1 cellular context compared by ENCODE assay signal in the genomic region with DNA sequence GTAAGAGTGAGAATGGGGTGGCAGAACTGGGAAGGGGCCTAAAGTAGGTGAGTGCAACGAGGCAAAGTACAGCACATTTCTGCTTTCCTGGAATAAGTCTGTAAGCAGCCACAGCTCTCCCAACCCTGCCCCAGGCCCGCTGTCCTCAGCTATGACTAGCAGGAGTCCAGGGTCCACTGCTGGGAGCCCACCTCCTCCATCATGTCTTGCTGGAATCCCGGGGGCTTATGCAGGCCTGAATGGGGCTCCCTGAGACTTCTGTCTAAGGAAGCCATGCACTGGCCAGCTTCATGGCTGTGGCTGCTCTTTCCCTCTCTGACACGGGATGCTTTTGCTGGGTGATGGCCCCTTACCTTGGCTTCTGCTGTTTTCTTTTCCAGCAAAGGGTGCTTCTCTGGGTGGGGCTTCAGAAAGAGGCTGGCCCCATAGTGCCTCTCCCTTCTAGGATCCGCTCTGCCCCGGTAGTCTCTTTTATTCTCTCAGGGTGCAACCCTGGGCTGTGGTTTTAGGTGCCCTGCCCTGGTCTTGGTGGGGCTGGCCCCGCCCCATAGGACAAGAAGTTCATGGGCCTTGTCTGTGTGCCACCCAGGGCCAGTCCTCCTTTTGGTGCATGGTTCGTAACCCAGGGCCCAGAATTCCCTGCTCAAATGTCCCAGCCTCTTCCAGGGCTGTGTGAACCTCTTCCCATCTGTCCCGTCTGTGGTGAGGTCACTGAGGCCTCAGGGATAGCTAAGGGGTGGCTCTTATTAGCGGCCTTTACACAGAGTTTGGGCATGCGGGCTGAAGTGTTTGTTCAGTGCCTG.
TF ChIP-seq lines count a peak whose summit lies in the region.

No MANE protein-coding gene starts in this region.

TF ChIP-seq in HepG2, 621 proteins besides CTCF, POLR2A, EP300 and RAD21 (continued from another document and continues in another):
- TF ChIP-seq ZNF709 (CRISPR knock-in tag; IDR thresholded peaks at IDR 0.05) = no peak
- no peak for TF ChIP-seq ZNF749 (CRISPR knock-in tag; IDR thresholded peaks at IDR 0.05; ENCODE audit: borderline replicate concordance)
- TF ChIP-seq ZNF672 (CRISPR knock-in tag; IDR thresholded peaks at IDR 0.05) = no peak
- TF ChIP-seq ZFP82 (CRISPR knock-in tag; IDR thresholded peaks at IDR 0.05; ENCODE audit: borderline replicate concordance) = no peak
- no peak for TF ChIP-seq SNRNP70 (IDR thresholded peaks at IDR 0.05; ENCODE audit: low read depth, low read length)
- peak; percentile 46 for TF ChIP-seq SP5 (CRISPR knock-in tag; IDR thresholded peaks at IDR 0.05; ENCODE audit: borderline replicate concordance, low read depth)
- TF ChIP-seq, protein P1, sequence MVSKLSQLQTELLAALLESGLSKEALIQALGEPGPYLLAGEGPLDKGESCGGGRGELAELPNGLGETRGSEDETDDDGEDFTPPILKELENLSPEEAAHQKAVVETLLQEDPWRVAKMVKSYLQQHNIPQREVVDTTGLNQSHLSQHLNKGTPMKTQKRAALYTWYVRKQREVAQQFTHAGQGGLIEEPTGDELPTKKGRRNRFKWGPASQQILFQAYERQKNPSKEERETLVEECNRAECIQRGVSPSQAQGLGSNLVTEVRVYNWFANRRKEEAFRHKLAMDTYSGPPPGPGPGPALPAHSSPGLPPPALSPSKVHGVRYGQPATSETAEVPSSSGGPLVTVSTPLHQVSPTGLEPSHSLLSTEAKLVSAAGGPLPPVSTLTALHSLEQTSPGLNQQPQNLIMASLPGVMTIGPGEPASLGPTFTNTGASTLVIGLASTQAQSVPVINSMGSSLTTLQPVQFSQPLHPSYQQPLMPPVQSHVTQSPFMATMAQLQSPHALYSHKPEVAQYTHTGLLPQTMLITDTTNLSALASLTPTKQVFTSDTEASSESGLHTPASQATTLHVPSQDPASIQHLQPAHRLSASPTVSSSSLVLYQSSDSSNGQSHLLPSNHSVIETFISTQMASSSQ (IDR thresholded peaks at IDR 0.05; ENCODE audit: low read depth) = no peak
- TF ChIP-seq, protein P1 (CRISPR knock-in tag; IDR thresholded peaks at IDR 0.05; ENCODE audit: borderline replicate concordance) = peak; percentile 50; the same call in 1 of the 2 replicates
- TF ChIP-seq, protein P2, sequence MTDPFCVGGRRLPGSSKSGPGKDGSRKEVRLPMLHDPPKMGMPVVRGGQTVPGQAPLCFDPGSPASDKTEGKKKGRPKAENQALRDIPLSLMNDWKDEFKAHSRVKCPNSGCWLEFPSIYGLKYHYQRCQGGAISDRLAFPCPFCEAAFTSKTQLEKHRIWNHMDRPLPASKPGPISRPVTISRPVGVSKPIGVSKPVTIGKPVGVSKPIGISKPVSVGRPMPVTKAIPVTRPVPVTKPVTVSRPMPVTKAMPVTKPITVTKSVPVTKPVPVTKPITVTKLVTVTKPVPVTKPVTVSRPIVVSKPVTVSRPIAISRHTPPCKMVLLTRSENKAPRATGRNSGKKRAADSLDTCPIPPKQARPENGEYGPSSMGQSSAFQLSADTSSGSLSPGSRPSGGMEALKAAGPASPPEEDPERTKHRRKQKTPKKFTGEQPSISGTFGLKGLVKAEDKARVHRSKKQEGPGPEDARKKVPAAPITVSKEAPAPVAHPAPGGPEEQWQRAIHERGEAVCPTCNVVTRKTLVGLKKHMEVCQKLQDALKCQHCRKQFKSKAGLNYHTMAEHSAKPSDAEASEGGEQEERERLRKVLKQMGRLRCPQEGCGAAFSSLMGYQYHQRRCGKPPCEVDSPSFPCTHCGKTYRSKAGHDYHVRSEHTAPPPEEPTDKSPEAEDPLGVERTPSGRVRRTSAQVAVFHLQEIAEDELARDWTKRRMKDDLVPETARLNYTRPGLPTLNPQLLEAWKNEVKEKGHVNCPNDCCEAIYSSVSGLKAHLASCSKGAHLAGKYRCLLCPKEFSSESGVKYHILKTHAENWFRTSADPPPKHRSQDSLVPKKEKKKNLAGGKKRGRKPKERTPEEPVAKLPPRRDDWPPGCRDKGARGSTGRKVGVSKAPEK (CRISPR knock-in tag; IDR thresholded peaks at IDR 0.05; ENCODE audit: borderline replicate concordance) = no peak; the same call in 1 of the 2 replicates
- TF ChIP-seq, protein P3, sequence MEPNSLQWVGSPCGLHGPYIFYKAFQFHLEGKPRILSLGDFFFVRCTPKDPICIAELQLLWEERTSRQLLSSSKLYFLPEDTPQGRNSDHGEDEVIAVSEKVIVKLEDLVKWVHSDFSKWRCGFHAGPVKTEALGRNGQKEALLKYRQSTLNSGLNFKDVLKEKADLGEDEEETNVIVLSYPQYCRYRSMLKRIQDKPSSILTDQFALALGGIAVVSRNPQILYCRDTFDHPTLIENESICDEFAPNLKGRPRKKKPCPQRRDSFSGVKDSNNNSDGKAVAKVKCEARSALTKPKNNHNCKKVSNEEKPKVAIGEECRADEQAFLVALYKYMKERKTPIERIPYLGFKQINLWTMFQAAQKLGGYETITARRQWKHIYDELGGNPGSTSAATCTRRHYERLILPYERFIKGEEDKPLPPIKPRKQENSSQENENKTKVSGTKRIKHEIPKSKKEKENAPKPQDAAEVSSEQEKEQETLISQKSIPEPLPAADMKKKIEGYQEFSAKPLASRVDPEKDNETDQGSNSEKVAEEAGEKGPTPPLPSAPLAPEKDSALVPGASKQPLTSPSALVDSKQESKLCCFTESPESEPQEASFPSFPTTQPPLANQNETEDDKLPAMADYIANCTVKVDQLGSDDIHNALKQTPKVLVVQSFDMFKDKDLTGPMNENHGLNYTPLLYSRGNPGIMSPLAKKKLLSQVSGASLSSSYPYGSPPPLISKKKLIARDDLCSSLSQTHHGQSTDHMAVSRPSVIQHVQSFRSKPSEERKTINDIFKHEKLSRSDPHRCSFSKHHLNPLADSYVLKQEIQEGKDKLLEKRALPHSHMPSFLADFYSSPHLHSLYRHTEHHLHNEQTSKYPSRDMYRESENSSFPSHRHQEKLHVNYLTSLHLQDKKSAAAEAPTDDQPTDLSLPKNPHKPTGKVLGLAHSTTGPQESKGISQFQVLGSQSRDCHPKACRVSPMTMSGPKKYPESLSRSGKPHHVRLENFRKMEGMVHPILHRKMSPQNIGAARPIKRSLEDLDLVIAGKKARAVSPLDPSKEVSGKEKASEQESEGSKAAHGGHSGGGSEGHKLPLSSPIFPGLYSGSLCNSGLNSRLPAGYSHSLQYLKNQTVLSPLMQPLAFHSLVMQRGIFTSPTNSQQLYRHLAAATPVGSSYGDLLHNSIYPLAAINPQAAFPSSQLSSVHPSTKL (CRISPR knock-in tag; IDR thresholded peaks at IDR 0.05) = peak; percentile 70
- no peak for TF ChIP-seq MXI1 (IDR thresholded peaks at IDR 0.05; ENCODE audit: borderline replicate concordance, low read depth, low read length)
- TF ChIP-seq, protein P4, sequence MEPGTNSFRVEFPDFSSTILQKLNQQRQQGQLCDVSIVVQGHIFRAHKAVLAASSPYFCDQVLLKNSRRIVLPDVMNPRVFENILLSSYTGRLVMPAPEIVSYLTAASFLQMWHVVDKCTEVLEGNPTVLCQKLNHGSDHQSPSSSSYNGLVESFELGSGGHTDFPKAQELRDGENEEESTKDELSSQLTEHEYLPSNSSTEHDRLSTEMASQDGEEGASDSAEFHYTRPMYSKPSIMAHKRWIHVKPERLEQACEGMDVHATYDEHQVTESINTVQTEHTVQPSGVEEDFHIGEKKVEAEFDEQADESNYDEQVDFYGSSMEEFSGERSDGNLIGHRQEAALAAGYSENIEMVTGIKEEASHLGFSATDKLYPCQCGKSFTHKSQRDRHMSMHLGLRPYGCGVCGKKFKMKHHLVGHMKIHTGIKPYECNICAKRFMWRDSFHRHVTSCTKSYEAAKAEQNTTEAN (CRISPR knock-in tag; conservative IDR thresholded peaks at IDR 0.05) = peak; percentile 23; the same call in 1 of the 2 replicates
- no peak for TF ChIP-seq FOXP1 (IDR thresholded peaks at IDR 0.05)
- TF ChIP-seq FOXP1 (CRISPR knock-in tag; IDR thresholded peaks at IDR 0.05) = no peak
- TF ChIP-seq, protein P5, sequence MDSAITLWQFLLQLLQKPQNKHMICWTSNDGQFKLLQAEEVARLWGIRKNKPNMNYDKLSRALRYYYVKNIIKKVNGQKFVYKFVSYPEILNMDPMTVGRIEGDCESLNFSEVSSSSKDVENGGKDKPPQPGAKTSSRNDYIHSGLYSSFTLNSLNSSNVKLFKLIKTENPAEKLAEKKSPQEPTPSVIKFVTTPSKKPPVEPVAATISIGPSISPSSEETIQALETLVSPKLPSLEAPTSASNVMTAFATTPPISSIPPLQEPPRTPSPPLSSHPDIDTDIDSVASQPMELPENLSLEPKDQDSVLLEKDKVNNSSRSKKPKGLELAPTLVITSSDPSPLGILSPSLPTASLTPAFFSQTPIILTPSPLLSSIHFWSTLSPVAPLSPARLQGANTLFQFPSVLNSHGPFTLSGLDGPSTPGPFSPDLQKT (CRISPR knock-in tag; IDR thresholded peaks at IDR 0.05; ENCODE audit: borderline replicate concordance) = no peak
- TF ChIP-seq FLYWCH1 (CRISPR knock-in tag; IDR thresholded peaks at IDR 0.05) = no peak
- TF ChIP-seq HNRNPK (IDR thresholded peaks at IDR 0.05; ENCODE audit: low read depth, low read length, poor library complexity, severe bottlenecking) = no peak
- no peak for TF ChIP-seq ZBTB1 (CRISPR knock-in tag; IDR thresholded peaks at IDR 0.05; ENCODE audit: borderline replicate concordance)
- TF ChIP-seq NFATC3 (CRISPR knock-in tag; IDR thresholded peaks at IDR 0.05) = no peak
- TF ChIP-seq ZNF34 (CRISPR knock-in tag; IDR thresholded peaks at IDR 0.05; ENCODE audit: borderline replicate concordance) = no peak
- no peak for TF ChIP-seq ZNF253 (CRISPR knock-in tag; IDR thresholded peaks at IDR 0.05; ENCODE audit: borderline replicate concordance)
- no peak for TF ChIP-seq REPIN1 (CRISPR knock-in tag; IDR thresholded peaks at IDR 0.05; ENCODE audit: borderline replicate concordance, low read depth)
- no peak for TF ChIP-seq ONECUT2 (CRISPR knock-in tag; IDR thresholded peaks at IDR 0.05)
- TF ChIP-seq, protein P6, sequence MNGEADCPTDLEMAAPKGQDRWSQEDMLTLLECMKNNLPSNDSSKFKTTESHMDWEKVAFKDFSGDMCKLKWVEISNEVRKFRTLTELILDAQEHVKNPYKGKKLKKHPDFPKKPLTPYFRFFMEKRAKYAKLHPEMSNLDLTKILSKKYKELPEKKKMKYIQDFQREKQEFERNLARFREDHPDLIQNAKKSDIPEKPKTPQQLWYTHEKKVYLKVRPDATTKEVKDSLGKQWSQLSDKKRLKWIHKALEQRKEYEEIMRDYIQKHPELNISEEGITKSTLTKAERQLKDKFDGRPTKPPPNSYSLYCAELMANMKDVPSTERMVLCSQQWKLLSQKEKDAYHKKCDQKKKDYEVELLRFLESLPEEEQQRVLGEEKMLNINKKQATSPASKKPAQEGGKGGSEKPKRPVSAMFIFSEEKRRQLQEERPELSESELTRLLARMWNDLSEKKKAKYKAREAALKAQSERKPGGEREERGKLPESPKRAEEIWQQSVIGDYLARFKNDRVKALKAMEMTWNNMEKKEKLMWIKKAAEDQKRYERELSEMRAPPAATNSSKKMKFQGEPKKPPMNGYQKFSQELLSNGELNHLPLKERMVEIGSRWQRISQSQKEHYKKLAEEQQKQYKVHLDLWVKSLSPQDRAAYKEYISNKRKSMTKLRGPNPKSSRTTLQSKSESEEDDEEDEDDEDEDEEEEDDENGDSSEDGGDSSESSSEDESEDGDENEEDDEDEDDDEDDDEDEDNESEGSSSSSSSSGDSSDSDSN (CRISPR knock-in tag; IDR thresholded peaks at IDR 0.05) = peak; percentile 60
- TF ChIP-seq SRY (CRISPR knock-in tag; IDR thresholded peaks at IDR 0.05) = no peak
- TF ChIP-seq MEIS1 (CRISPR knock-in tag; IDR thresholded peaks at IDR 0.05; ENCODE audit: borderline replicate concordance) = 0 out of 2 replicates have a peak, but pooled peaks have one; percentile 68
- TF ChIP-seq, protein P7, sequence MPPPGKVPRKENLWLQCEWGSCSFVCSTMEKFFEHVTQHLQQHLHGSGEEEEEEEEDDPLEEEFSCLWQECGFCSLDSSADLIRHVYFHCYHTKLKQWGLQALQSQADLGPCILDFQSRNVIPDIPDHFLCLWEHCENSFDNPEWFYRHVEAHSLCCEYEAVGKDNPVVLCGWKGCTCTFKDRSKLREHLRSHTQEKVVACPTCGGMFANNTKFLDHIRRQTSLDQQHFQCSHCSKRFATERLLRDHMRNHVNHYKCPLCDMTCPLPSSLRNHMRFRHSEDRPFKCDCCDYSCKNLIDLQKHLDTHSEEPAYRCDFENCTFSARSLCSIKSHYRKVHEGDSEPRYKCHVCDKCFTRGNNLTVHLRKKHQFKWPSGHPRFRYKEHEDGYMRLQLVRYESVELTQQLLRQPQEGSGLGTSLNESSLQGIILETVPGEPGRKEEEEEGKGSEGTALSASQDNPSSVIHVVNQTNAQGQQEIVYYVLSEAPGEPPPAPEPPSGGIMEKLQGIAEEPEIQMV (CRISPR knock-in tag; IDR thresholded peaks at IDR 0.05; ENCODE audit: low read depth) = no peak
- no peak for TF ChIP-seq SPEN (CRISPR knock-in tag; IDR thresholded peaks at IDR 0.05; ENCODE audit: low read depth)
- peak; percentile 55; the same call in 1 of the 2 replicates for TF ChIP-seq GLI4 (CRISPR knock-in tag; IDR thresholded peaks at IDR 0.05; ENCODE audit: borderline replicate concordance)
